In the genomic region with DNA sequence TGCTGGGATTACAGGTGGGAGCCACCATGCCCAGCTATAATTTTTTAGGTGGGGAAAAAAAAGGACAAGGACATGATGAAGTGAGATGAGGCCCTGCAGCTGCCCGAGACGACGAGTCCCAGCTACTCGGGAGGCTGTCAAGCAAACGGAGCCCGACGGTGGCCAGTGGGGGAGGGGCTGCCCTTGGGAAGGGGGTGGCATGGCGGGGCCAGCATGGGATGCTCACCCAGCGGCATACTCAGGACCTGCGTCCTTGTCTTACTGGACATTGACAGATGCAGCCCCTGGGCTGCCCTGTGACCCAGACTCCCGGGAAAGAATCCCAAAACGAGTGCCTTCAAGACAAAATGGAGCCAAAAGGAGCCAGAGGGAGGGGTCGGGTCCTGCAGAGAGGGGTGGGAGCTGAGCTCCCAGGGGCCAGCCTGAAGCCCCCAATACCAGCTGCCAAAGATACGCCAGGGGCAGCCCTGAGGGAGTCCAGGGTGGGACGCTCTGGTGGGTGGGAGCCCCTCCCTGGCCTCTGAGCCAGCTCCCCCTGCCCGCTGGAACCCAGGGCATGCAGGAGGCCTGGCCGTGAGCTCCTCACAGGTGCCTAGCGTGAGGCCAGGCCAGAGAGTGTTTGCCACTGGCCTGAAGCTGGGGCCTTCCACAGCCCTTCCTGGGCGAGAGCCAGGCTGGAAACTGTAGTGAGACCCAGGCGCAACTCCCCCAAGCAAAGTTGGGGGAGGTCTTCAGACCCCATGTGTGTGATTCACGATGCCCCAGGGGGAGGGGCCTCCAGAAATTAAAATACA, we compare ENCODE assay signal across 21 cellular contexts. TPM values are rescaled to one million over a fixed set of nuclear protein-coding genes. Genes with fewer than 3 reads are reported as not detected.
"Had no signal": no experiment of that assay in that cellular context is flagged by ENCODE, and none has a peak within 500 bp of the region (broad histone marks: within the 10 kb centered on the region; RNA-seq: fewer than 3 reads in every experiment).

No MANE protein-coding gene starts in this region.

- H3K27me3 ChIP-seq: MG63 had no signal

- H3K36me3 ChIP-seq: MG63 had no signal

- FAIRE-seq: bronchial epithelial cell, TTC549 had no signal

- DNase-seq: activated CD4-positive, alpha-beta T cell treated with anti-CD3 and anti-CD28 coated beads, Interleukin-2, amount 10 ng/mL, durations not matched to agents 24 days and 14 days; activated CD4-positive, alpha-beta T cell treated with anti-CD3 and anti-CD28 coated beads, Interleukin-2, amount 50 U/mL, for 4 hours; activated CD8-positive, alpha-beta T cell treated with anti-CD3 and anti-CD28 coated beads for 36 hours; activated gamma-delta T cell treated with Interleukin-2 at 50 U/mL for 16 hours; activated naive CD4-positive, alpha-beta T cell treated with anti-CD3 and anti-CD28 coated beads, Interleukin-2, amount 10 ng/mL, durations not matched to agents 7 days and 5 days; activated naive CD8-positive, alpha-beta T cell treated with anti-CD3 and anti-CD28 coated beads, Interleukin-2, amount 50 U/mL, for 24 hours; activated T-cell treated with anti-CD3 and anti-CD28 coated beads, Interleukin-2, amount 50 U/mL, for 24 hours; anterior cingulate cortex; caudate nucleus; cerebellar nuclear complex; Kasumi-1; MG63; NCI-H1092; NCI-H1436 treated with DMSO at 0.1 percent for 48 hours; NCI-H1694 treated with DMSO at 0.1 percent for 48 hours; NCI-H524 treated with DMSO at 0.1 percent for 48 hours had no signal

- ATAC-seq: activated CD8-positive, alpha-beta T cell treated with anti-CD3 and anti-CD28 coated beads for 36 hours; activated naive CD8-positive, alpha-beta T cell treated with anti-CD3 and anti-CD28 coated beads, Interleukin-2, amount 50 U/mL, for 24 hours; Panc1 had no signal

- H3K4me3 ChIP-seq: MG63 had no signal

- H3K9me3 ChIP-seq: MG63 had no signal

RNA-seq across cellular contexts. Expression of gene CCDC187, which starts 15.7 kb away (rescaled TPM):
- total RNA-seq: activated CD4-positive, alpha-beta T cell treated with anti-CD3 and anti-CD28 coated beads, Interleukin-2, amount 10 ng/mL, durations not matched to agents 24 days and 14 days; activated CD8-positive, alpha-beta memory T cell treated with anti-CD3 and anti-CD28 coated beads for 36 hours; bronchial epithelial cell; RPMI7951 had no signal
